ENCODE assay signal across 8 cellular contexts in the genomic region with DNA sequence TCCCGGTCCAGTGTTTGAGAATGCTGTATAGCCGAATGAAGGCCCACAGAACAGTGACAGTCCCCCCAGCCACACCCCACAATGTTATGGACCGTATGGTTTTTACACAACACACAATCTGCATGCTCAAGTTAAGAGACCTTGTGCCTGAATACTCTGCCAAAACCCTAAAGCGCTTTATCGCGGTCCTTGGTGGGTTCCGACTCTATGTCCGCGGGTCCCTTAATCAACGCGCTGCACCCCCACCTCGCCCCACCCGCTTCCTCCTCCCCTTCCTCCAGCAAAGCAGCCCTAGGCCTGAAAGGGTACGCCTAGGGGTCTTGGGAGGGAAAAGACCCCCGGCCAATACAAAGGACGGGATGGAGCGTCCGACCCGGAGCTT. TPM values are rescaled to one million over a fixed set of nuclear protein-coding genes. Genes with fewer than 3 reads are reported as not detected.
DNase-seq lines count a peak whose midpoint lies in the region; ATAC-seq and TF ChIP-seq lines count a peak whose summit lies in the region.

No MANE protein-coding gene starts in this region.

- ATAC-seq in GM19351 (IDR thresholded peaks at IDR 0.05; ENCODE audit: unreplicated experiment), result peak; percentile 15

- H3K27ac Mint-ChIP-seq in endothelial cell (ENCODE audit: unreplicated experiment), result peak overlapping the region; percentile 81

- H3K9me3 ChIP-seq in muscle layer of duodenum (ENCODE audit: control insufficient read depth in 1 of 2, low read length in 2 of 2) (no peaks in the 10 kb centered on the region), testis (no peaks in the 10 kb centered on the region)

- H3K4me1 ChIP-seq in muscle layer of duodenum (ENCODE audit: control insufficient read depth in 1 of 2, insufficient read depth in 2 of 2, low read length in 2 of 2), result peaks cover 0 to 22% of the 10 kb centered on the region in 2 donors
- H3K4me1 ChIP-seq in testis, result no peaks in the 10 kb centered on the region

- peaks cover 19% of the 10 kb centered on the region for H3K36me3 Mint-ChIP-seq in endothelial cell (ENCODE audit: low read depth, unreplicated experiment)

- H3K27me3 Mint-ChIP-seq in endothelial cell (ENCODE audit: unreplicated experiment), result no peaks in the 10 kb centered on the region

- intact Hi-C loops in testis (cut with DNase I; ENCODE audit: low total_unique reads), result no loop called here

- 0 to 2% methylated on average over 12 to 19 of the region's 19 CpGs for WGBS in testis, 2 donors

- TF ChIP-seq CTCF in endothelial cell (IDR thresholded peaks at IDR 0.05; ENCODE audit: unreplicated experiment) (no peak), testis (IDR thresholded peaks at IDR 0.05) (no peak)

- DNase-seq in AG08396 (ENCODE audit: low spot score) (peak; percentile 22), HT-29 (ENCODE audit: low spot score) (peak; percentile 32), endothelial cell (ENCODE audit: low spot score) (peak; percentile 36), testis (peak; percentile 54), NCI-H524 treated with DMSO at 0.1 percent for 48 hours (lab: John Stamatoyannopoulos, UW) (no peak)
- peak; percentile 34 to 38 for DNase-seq in activated CD4-positive, alpha-beta T cell treated with anti-CD3 and anti-CD28 coated beads for 4 hours

- H3K4me3 Mint-ChIP-seq in endothelial cell (ENCODE audit: unreplicated experiment), result peak overlapping the region; percentile 96

- H3K27ac ChIP-seq in muscle layer of duodenum (ENCODE audit: low read length) (peak overlapping the region; percentile 75), testis (peak overlapping the region; percentile 81 to 92)

- H3K4me1 Mint-ChIP-seq in endothelial cell (ENCODE audit: unreplicated experiment), result peaks cover 19% of the 10 kb centered on the region

- H3K4me3 ChIP-seq in muscle layer of duodenum (ENCODE audit: low read depth in 1 of 2, low read length in 2 of 2) (peak overlapping the region; percentile 94 to 98), testis (peak overlapping the region; percentile 84 to 89)

- H3K9me3 Mint-ChIP-seq in endothelial cell (ENCODE audit: unreplicated experiment), result no peaks in the 10 kb centered on the region

- TF ChIP-seq POLR2A in testis (IDR thresholded peaks at IDR 0.05), result no peak

- H3K36me3 ChIP-seq in muscle layer of duodenum (ENCODE audit: control insufficient read depth in 1 of 2, insufficient read depth in 2 of 2, low read length in 2 of 2) (peaks cover 28 to 38% of the 10 kb centered on the region in 2 donors), testis (ENCODE audit: low read depth, missing control alignments) (no peaks in the 10 kb centered on the region)

- no peaks in the 10 kb centered on the region for H3K27me3 ChIP-seq in muscle layer of duodenum (ENCODE audit: low read depth, low read length)
- no peaks in the 10 kb centered on the region for H3K27me3 ChIP-seq in testis

RNA-seq across cellular contexts. Expression of gene COPB1, which starts 0.4 kb away (rescaled TPM):
- 70.9 and 77.0 TPM in 2 replicates for total RNA-seq in HT-29 (2014; rRNA removed; shearing (Covaris generic))
- total RNA-seq in endothelial cell (ENCODE audit: unreplicated experiment) (132 TPM), testis (10 to 100 TPM; 83.5 to 87.3 TPM)
- 71.7 TPM for polyA plus RNA-seq in testis (ENCODE audit: insufficient read depth, low read depth, low replicate concordance)

RNA-seq across cellular contexts. Expression of gene PSMA1, which starts 21.0 kb away (rescaled TPM):
- total RNA-seq in HT-29 (2014; rRNA removed; shearing (Covaris generic)), result 121 and 139 TPM in 2 replicates
- total RNA-seq in endothelial cell (ENCODE audit: unreplicated experiment) (163 TPM), testis (10 to 100 TPM; 74.7 to 95.5 TPM)
- polyA plus RNA-seq in testis (ENCODE audit: insufficient read depth, low read depth, low replicate concordance), result 117 TPM
